In the genomic region with DNA sequence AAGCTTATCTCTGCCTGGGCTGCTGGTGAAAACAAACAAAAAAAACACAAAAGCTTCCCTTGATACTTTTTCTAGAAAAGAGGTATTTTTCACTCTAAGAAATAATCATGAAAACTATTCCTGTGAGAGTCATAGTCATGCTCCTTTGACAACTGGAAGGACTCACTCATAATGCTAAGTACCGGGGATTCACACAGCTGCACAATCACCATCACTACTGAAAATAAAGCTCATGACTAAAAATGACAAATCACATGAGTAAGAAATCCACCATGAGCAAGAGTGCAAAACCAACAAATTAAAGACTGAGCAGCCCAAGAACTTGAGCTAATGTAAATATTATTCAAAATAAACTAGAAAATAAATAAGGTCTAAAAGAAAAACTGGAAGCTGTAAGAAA, we compare ENCODE assay signal across 14 cellular contexts. TPM values are rescaled to one million over a fixed set of nuclear protein-coding genes. Genes with fewer than 3 reads are reported as not detected.
DNase-seq lines count a peak whose midpoint lies in the region; ATAC-seq, FAIRE-seq and TF ChIP-seq lines count a peak whose summit lies in the region.
"Had no signal": no experiment of that assay in that cellular context is flagged by ENCODE, and none has a peak within 500 bp of the region (broad histone marks: within the 10 kb centered on the region; RNA-seq: fewer than 3 reads in every experiment).

No MANE protein-coding gene starts in this region.

- no peaks in the 10 kb centered on the region for H3K4me1 Mint-ChIP-seq in MCF 10A (ENCODE audit: insufficient read depth, unreplicated experiment)
- peaks cover 6% of the 10 kb centered on the region for H3K4me1 Mint-ChIP-seq in progenitor cell of endocrine pancreas (ENCODE audit: low read depth)
- H3K4me1 Mint-ChIP-seq in WTC11 = no peaks in the 10 kb centered on the region
- H3K4me1 Mint-ChIP-seq: immature natural killer cell had no signal

- POLR2A ChIA-PET in MCF 10A (lab: Yijun Ruan, JAX) = no interaction called here
- POLR2A ChIA-PET in WTC11 (lab: Charles Lee) = no interaction called here

- H3K27ac ChIP-seq in breast epithelium = no peak overlapping the region

- BruUV-seq in MCF 10A (replicated peaks; lab: Mats Ljungman, UMichigan) = no TSS peak

- peak; percentile 79 for ATAC-seq in HG03025 (IDR thresholded peaks at IDR 0.05; ENCODE audit: low FRiP score, unreplicated experiment)
- ATAC-seq in WTC11 = no peak

- H3K27me3 ChIP-seq in breast epithelium = no peaks in the 10 kb centered on the region

- CTCF ChIA-PET in MCF 10A (lab: Yijun Ruan, JAX) (interaction anchor here (0.7 to 1.6 kb wide), 4 partner anchors 10 to 612 kb away, joined by 3 to 4 read pairs (median 3); no protein-coding TSS in a partner anchor), WTC11 (lab: Charles Lee) (interaction anchor here (1.0 to 1.1 kb wide), 2 partner anchors 12 to 64 kb away, joined by 4 to 5 read pairs; no protein-coding TSS in a partner anchor)

- H3K4me3 ChIP-seq in breast epithelium = no peak overlapping the region
- H3K4me3 ChIP-seq: HAP-1 had no signal

- H3K4me3 Mint-ChIP-seq in MCF 10A (ENCODE audit: unreplicated experiment) (no peak overlapping the region), progenitor cell of endocrine pancreas (ENCODE audit: low read depth) (no peak overlapping the region), WTC11 (no peak overlapping the region)
- H3K4me3 Mint-ChIP-seq: immature natural killer cell had no signal

- H3K27ac Mint-ChIP-seq in MCF 10A (ENCODE audit: low read depth, unreplicated experiment) = no peak overlapping the region
- H3K27ac Mint-ChIP-seq in progenitor cell of endocrine pancreas = no peak overlapping the region
- no peak overlapping the region for H3K27ac Mint-ChIP-seq in WTC11
- H3K27ac Mint-ChIP-seq: immature natural killer cell had no signal

- no peaks in the 10 kb centered on the region for H3K9me3 Mint-ChIP-seq in MCF 10A (ENCODE audit: unreplicated experiment)
- peaks cover 3% of the 10 kb centered on the region for H3K9me3 Mint-ChIP-seq in progenitor cell of endocrine pancreas (ENCODE audit: low read depth)
- peaks cover 11% of the 10 kb centered on the region for H3K9me3 Mint-ChIP-seq in WTC11

- H3K27me3 Mint-ChIP-seq in MCF 10A (ENCODE audit: insufficient read depth, unreplicated experiment) (no peaks in the 10 kb centered on the region), progenitor cell of endocrine pancreas (no peaks in the 10 kb centered on the region), WTC11 (ENCODE audit: low read depth) (no peaks in the 10 kb centered on the region)

- FAIRE-seq in GM12891 (lab: Jason Lieb, UNC) = no peak

- no peaks in the 10 kb centered on the region for H3K9me3 ChIP-seq in breast epithelium
- H3K9me3 ChIP-seq: HAP-1 had no signal

- TF ChIP-seq POLR2A in breast epithelium (IDR thresholded peaks at IDR 0.05) (no peak), GM12891 (IDR thresholded peaks at IDR 0.05; ENCODE audit: low read depth, low read length) (no peak)

- TF ChIP-seq CTCF in MCF 10A (IDR thresholded peaks at IDR 0.05; ENCODE audit: unreplicated experiment) (no peak), breast epithelium (IDR thresholded peaks at IDR 0.05) (no peak), progenitor cell of endocrine pancreas (IDR thresholded peaks at IDR 0.05; ENCODE audit: unreplicated experiment) (no peak), WTC11 (IDR thresholded peaks at IDR 0.05) (no peak)

- no peaks in the 10 kb centered on the region for H3K36me3 ChIP-seq in breast epithelium
- H3K36me3 ChIP-seq: HAP-1 had no signal

- no peaks in the 10 kb centered on the region for H3K4me1 ChIP-seq in breast epithelium

- H3K36me3 Mint-ChIP-seq in MCF 10A (ENCODE audit: insufficient read depth, unreplicated experiment) (no peaks in the 10 kb centered on the region), progenitor cell of endocrine pancreas (ENCODE audit: insufficient read depth) (no peaks in the 10 kb centered on the region), WTC11 (no peaks in the 10 kb centered on the region)
- H3K36me3 Mint-ChIP-seq: immature natural killer cell had no signal

- DNase-seq in MCF 10A (ENCODE audit: unreplicated experiment) (peak; percentile 6), breast epithelium (ENCODE audit: low spot score in 2 of 2) (no peak), brain pericyte (ENCODE audit: low read depth, low spot score) (peak; percentile 17), progenitor cell of endocrine pancreas (ENCODE audit: low spot score, unreplicated experiment) (no peak), WTC11 (ENCODE audit: low spot score) (no peak), NCI-H128 (lab: John Stamatoyannopoulos, UW; ENCODE audit: unreplicated experiment) (no peak), GM12891 (ENCODE audit: insufficient read length, low spot score) (no peak)
- DNase-seq: AML-193, immature natural killer cell, T-helper 1 cell had no signal

- intact Hi-C loops in MCF 10A (cut with micrococcal nuclease) = no loop called here
- intact Hi-C loops in breast epithelium (cut with DNase I; ENCODE audit: low total_unique reads) = no loop called here

TF ChIP-seq in WTC11, 78 proteins besides CTCF, POLR2A, EP300 and RAD21 (continues in another document):
- TF ChIP-seq, protein P1, sequence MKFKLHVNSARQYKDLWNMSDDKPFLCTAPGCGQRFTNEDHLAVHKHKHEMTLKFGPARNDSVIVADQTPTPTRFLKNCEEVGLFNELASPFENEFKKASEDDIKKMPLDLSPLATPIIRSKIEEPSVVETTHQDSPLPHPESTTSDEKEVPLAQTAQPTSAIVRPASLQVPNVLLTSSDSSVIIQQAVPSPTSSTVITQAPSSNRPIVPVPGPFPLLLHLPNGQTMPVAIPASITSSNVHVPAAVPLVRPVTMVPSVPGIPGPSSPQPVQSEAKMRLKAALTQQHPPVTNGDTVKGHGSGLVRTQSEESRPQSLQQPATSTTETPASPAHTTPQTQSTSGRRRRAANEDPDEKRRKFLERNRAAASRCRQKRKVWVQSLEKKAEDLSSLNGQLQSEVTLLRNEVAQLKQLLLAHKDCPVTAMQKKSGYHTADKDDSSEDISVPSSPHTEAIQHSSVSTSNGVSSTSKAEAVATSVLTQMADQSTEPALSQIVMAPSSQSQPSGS (CRISPR knock-in tag; IDR thresholded peaks at IDR 0.05; ENCODE audit: borderline replicate concordance, low read depth) = no peak
- no peak for TF ChIP-seq TP53 (CRISPR knock-in tag; IDR thresholded peaks at IDR 0.05)
- TF ChIP-seq ELF4 (CRISPR knock-in tag; IDR thresholded peaks at IDR 0.05; ENCODE audit: low read depth) = no peak
- no peak for TF ChIP-seq IRF2 (CRISPR knock-in tag; IDR thresholded peaks at IDR 0.05; ENCODE audit: borderline replicate concordance, low read depth)
- TF ChIP-seq, protein P2, sequence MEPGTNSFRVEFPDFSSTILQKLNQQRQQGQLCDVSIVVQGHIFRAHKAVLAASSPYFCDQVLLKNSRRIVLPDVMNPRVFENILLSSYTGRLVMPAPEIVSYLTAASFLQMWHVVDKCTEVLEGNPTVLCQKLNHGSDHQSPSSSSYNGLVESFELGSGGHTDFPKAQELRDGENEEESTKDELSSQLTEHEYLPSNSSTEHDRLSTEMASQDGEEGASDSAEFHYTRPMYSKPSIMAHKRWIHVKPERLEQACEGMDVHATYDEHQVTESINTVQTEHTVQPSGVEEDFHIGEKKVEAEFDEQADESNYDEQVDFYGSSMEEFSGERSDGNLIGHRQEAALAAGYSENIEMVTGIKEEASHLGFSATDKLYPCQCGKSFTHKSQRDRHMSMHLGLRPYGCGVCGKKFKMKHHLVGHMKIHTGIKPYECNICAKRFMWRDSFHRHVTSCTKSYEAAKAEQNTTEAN (CRISPR knock-in tag; IDR thresholded peaks at IDR 0.05) = no peak

TF ChIP-seq in GM12891, 5 proteins besides CTCF, POLR2A, EP300 and RAD21:
- no peak for TF ChIP-seq TAF1 (IDR thresholded peaks at IDR 0.05; ENCODE audit: low read depth, low read length)

RNA-seq across cellular contexts. Expression of a gene that starts 10.6 kb away (rescaled TPM):
- total RNA-seq in MCF 10A (2022) (not detected in 2 replicates), breast epithelium (not detected), progenitor cell of endocrine pancreas (not detected in 2 replicates), WTC11 (2021) (not detected in 3 replicates)
- polyA plus RNA-seq in GM12891 (2012; ENCODE audit: low read depth, missing spikeins) = not detected
- total RNA-seq: NCI-H460, urinary bladder had no signal
- polyA plus RNA-seq: immature natural killer cell, urinary bladder had no signal

RNA-seq across cellular contexts. Expression of a gene that starts 59.9 kb away (rescaled TPM):
- total RNA-seq in MCF 10A (2022) (45.5 and 62.2 TPM in 2 replicates), breast epithelium (10 to 100 TPM; 32.0 to 42.6 (median 32.4) TPM), progenitor cell of endocrine pancreas (30.9 and 34.9 TPM in 2 replicates), WTC11 (2021) (36.5 to 41.5 TPM (median 37.8 TPM) in 3 replicates)
- 12.3 TPM for polyA plus RNA-seq in GM12891 (2012; ENCODE audit: low read depth, missing spikeins)

Comparison
In these comparisons a context has a peak if more than half of its experiments do, and no peak if none do; other contexts are left out.
1. DNase-seq: peak in MCF 10A (single experiment) and brain pericyte (single experiment); none in breast epithelium (0 of 2), progenitor cell of endocrine pancreas (single experiment), WTC11 (single experiment), NCI-H128 (single experiment) and GM12891 (single experiment).